Comparison of ENCODE assay signal across 28 cellular contexts in genomic region chr13:52743988-52744387, GRCh38. TPM values are rescaled to one million over a fixed set of nuclear protein-coding genes. Genes with fewer than 3 reads are reported as not detected.
DNase-seq lines count a peak whose midpoint lies in the region; ATAC-seq and TF ChIP-seq lines count a peak whose summit lies in the region.
"Had no signal": no experiment of that assay in that cellular context is flagged by ENCODE, and none has a peak within 500 bp of the region (broad histone marks: within the 10 kb centered on the region; RNA-seq: fewer than 3 reads in every experiment).

No MANE protein-coding gene starts in this region.

- DNase-seq in NCI-H748 (lab: John Stamatoyannopoulos, UW; ENCODE audit: unreplicated experiment) (peak; percentile 37), NCI-H748 treated with DMSO at 0.1 percent for 48 hours (lab: John Stamatoyannopoulos, UW) (no peak), NCI-H69 (lab: John Stamatoyannopoulos, UW) (peak; percentile 12), chondrocyte (ENCODE audit: low spot score) (no peak), superior temporal gyrus (ENCODE audit: extremely low spot score) (peak; percentile 44), globus pallidus (ENCODE audit: low spot score) (no peak), NCI-H2107 (lab: John Stamatoyannopoulos, UW) (no peak)
- DNase-seq: activated CD4-positive, CD25-positive, alpha-beta regulatory T cell; activated CD8-positive, alpha-beta T cell treated with anti-CD3 and anti-CD28 coated beads, Interleukin-2, amount 10 ng/mL, durations not matched to agents 7 days and 5 days; activated naive CD4-positive, alpha-beta T cell; activated T-cell treated with anti-CD3 and anti-CD28 coated beads, Interleukin-2, amount 50 U/mL, for 1 hour; amniotic stem cell; central memory CD4-positive, alpha-beta T cell; gastrocnemius medialis; GOT3; mesenchymal stem cell; naive B cell; NCI-H1092; NCI-H2029; NCI-H446 treated with DMSO at 0.1 percent for 48 hours; uterus had no signal

- no peak overlapping the region for H3K4me3 Mint-ChIP-seq in chondrocyte (ENCODE audit: unreplicated experiment)
- H3K4me3 Mint-ChIP-seq: activated CD8-positive, alpha-beta T cell treated with anti-CD3 and anti-CD28 coated beads, Interleukin-2, amount 10 ng/mL, durations not matched to agents 7 days and 5 days; naive B cell; T-helper 2 cell treated with Interferon-gamma antibody and Interleukin-4, amounts not matched to agents 5 μg/mL and 100 μg/mL, for 36 hours had no signal

- H3K4me1 Mint-ChIP-seq in chondrocyte (ENCODE audit: low read depth) = no peaks in the 10 kb centered on the region

- peaks cover 6% of the 10 kb centered on the region for H3K9me3 Mint-ChIP-seq in chondrocyte (ENCODE audit: low read depth)
- H3K9me3 Mint-ChIP-seq: T-helper 2 cell treated with Interferon-gamma antibody and Interleukin-4, amounts not matched to agents 5 μg/mL and 100 μg/mL, for 36 hours had no signal

- peak; percentile 38 for TF ChIP-seq CTCF in chondrocyte (IDR thresholded peaks at IDR 0.05)

- H3K27ac Mint-ChIP-seq in chondrocyte (ENCODE audit: unreplicated experiment) = no peak overlapping the region
- H3K27ac Mint-ChIP-seq: activated CD8-positive, alpha-beta T cell treated with anti-CD3 and anti-CD28 coated beads, Interleukin-2, amount 10 ng/mL, durations not matched to agents 7 days and 5 days; T-helper 2 cell treated with Interferon-gamma antibody and Interleukin-4, amounts not matched to agents 5 μg/mL and 100 μg/mL, for 36 hours had no signal

- peaks cover 27% of the 10 kb centered on the region for H3K27me3 Mint-ChIP-seq in chondrocyte (ENCODE audit: low read depth)

- ATAC-seq in GM19324 (IDR thresholded peaks at IDR 0.05; ENCODE audit: low FRiP score, unreplicated experiment) = no peak
- ATAC-seq: A549; activated CD8-positive, alpha-beta T cell treated with anti-CD3 and anti-CD28 coated beads, Interleukin-2, amount 10 ng/mL, durations not matched to agents 7 days and 5 days; gastrocnemius medialis; K562; sciatic nerve had no signal

- H3K36me3 Mint-ChIP-seq in chondrocyte (ENCODE audit: low read depth) = no peaks in the 10 kb centered on the region

RNA-seq across cellular contexts. Expression of gene CNMD, which starts 4.4 kb away (rescaled TPM):
- total RNA-seq in chondrocyte = not detected in 3 replicates
- total RNA-seq: activated CD8-positive, alpha-beta T cell treated with anti-CD3 and anti-CD28 coated beads, Interleukin-2, amount 10 ng/mL, durations not matched to agents 7 days and 5 days; gastrocnemius medialis; K562; omental fat pad; suprapubic skin; uterus had no signal

Comparison
In these comparisons a context has a peak if more than half of its experiments do, and no peak if none do; other contexts are left out.
1. DNase-seq: peak in NCI-H748 (single experiment), NCI-H69 (single experiment) and superior temporal gyrus (single experiment); none in NCI-H748 treated with DMSO at 0.1 percent for 48 hours (single experiment), chondrocyte (single experiment), globus pallidus (single experiment) and NCI-H2107 (single experiment).